Comparison of ENCODE assay signal across 8 cellular contexts in genomic region chr19:58399903-58400637, GRCh38. TPM values are rescaled to one million over a fixed set of nuclear protein-coding genes. Genes with fewer than 3 reads are reported as not detected.
A peak's percentile ranks its signal among the peaks of the same experiment; 100 is the strongest.
DNase-seq lines count a peak whose midpoint lies in the region; ATAC-seq and TF ChIP-seq lines count a peak whose summit lies in the region.

No MANE protein-coding gene starts in this region.

- H3K4me3 Mint-ChIP-seq in activated CD8-positive, alpha-beta T cell treated with anti-CD3 and anti-CD28 coated beads, Interleukin-2, amount 10 ng/mL, durations not matched to agents 7 days and 5 days, result peak overlapping the region; percentile 45
- H3K4me3 Mint-ChIP-seq in activated CD8-positive, alpha-beta T cell treated with anti-CD3 and anti-CD28 coated beads for 36 hours, result no peak overlapping the region

- DNase-seq in activated CD8-positive, alpha-beta T cell treated with anti-CD3 and anti-CD28 coated beads, Interleukin-2, amount 10 ng/mL, durations not matched to agents 7 days and 5 days, result no peak
- no peak for DNase-seq in activated CD8-positive, alpha-beta T cell treated with anti-CD3 and anti-CD28 coated beads for 36 hours
- peak; percentile 12 for DNase-seq in T1000 (lab: John Stamatoyannopoulos, UW)
- no peak for DNase-seq in MV-4-11 (lab: John Stamatoyannopoulos, UW)
- no peak for DNase-seq in NCI-H2171 treated with DMSO at 0.1 percent for 48 hours (lab: John Stamatoyannopoulos, UW)

- no peak overlapping the region for H3K27ac ChIP-seq in subcutaneous abdominal adipose tissue (ENCODE audit: low read depth, low read length)

- no peak overlapping the region for H3K9ac ChIP-seq in iPS-15b (ENCODE audit: low read depth, low read length)
- peak overlapping the region in 3 of 5 donors; percentile 57 to 60 (median 59) for H3K9ac ChIP-seq in subcutaneous abdominal adipose tissue (ENCODE audit: low read length in 5 of 5)

- H3K27me3 Mint-ChIP-seq in activated CD8-positive, alpha-beta T cell treated with anti-CD3 and anti-CD28 coated beads, Interleukin-2, amount 10 ng/mL, durations not matched to agents 7 days and 5 days (ENCODE audit: low read depth), result no peaks in the 10 kb centered on the region
- H3K27me3 Mint-ChIP-seq in activated CD8-positive, alpha-beta T cell treated with anti-CD3 and anti-CD28 coated beads for 36 hours, result no peaks in the 10 kb centered on the region

- H3K27me3 ChIP-seq in iPS-15b (ENCODE audit: control insufficient read depth, insufficient read depth, low read length) (peaks cover 20% of the 10 kb centered on the region), subcutaneous abdominal adipose tissue (ENCODE audit: control insufficient read depth in 5 of 5, insufficient read depth in 4 of 5, low read length in 5 of 5) (peaks cover 20 to 30% (median 25%) of the 10 kb centered on the region in 5 donors)

- POLR2A ChIA-PET in activated CD8-positive, alpha-beta T cell treated with anti-CD3 and anti-CD28 coated beads, Interleukin-2, amount 10 ng/mL, durations not matched to agents 7 days and 5 days (lab: Charles Lee), result no interaction called here
- POLR2A ChIA-PET in activated CD8-positive, alpha-beta T cell treated with anti-CD3 and anti-CD28 coated beads for 36 hours (lab: Charles Lee), result interaction anchor here (7.2 kb wide), 1 partner anchor 13 kb away, joined by 45 read pairs; the partner anchor contains the start of gene RPS5

- H3K36me3 ChIP-seq in iPS-15b (ENCODE audit: control insufficient read depth, insufficient read depth, low read length), result no peaks in the 10 kb centered on the region
- H3K36me3 ChIP-seq in subcutaneous abdominal adipose tissue (ENCODE audit: control insufficient read depth in 5 of 5, insufficient read depth in 5 of 5, low read length in 5 of 5), result peaks cover 0 to 3% (median 2%) of the 10 kb centered on the region in 5 donors

- intact Hi-C loops in activated CD8-positive, alpha-beta T cell treated with anti-CD3 and anti-CD28 coated beads for 36 hours (cut with micrococcal nuclease), result no loop called here

- no peak for ATAC-seq in activated CD8-positive, alpha-beta T cell treated with anti-CD3 and anti-CD28 coated beads, Interleukin-2, amount 10 ng/mL, durations not matched to agents 7 days and 5 days
- no peak for ATAC-seq in activated CD8-positive, alpha-beta T cell treated with anti-CD3 and anti-CD28 coated beads for 36 hours
- ATAC-seq in HG03378 (IDR thresholded peaks at IDR 0.05; ENCODE audit: unreplicated experiment), result no peak

- H3K4me1 ChIP-seq in iPS-15b (ENCODE audit: control insufficient read depth, insufficient read depth, low read length) (peaks cover 2% of the 10 kb centered on the region), subcutaneous abdominal adipose tissue (ENCODE audit: control insufficient read depth in 5 of 5, insufficient read depth in 5 of 5, low read length in 5 of 5) (peaks cover 3 to 26% (median 23%) of the 10 kb centered on the region in 5 donors)

- no peaks in the 10 kb centered on the region for H3K9me3 Mint-ChIP-seq in activated CD8-positive, alpha-beta T cell treated with anti-CD3 and anti-CD28 coated beads, Interleukin-2, amount 10 ng/mL, durations not matched to agents 7 days and 5 days (ENCODE audit: insufficient read depth)
- no peaks in the 10 kb centered on the region for H3K9me3 Mint-ChIP-seq in activated CD8-positive, alpha-beta T cell treated with anti-CD3 and anti-CD28 coated beads for 36 hours

- TF ChIP-seq CTCF in activated CD8-positive, alpha-beta T cell treated with anti-CD3 and anti-CD28 coated beads for 36 hours (IDR thresholded peaks at IDR 0.05), result no peak

- H3K4me3 ChIP-seq in iPS-15b (ENCODE audit: low read depth, low read length), result peak overlapping the region; percentile 74
- peak overlapping the region in 4 of 5 donors; percentile 64 to 85 (median 80) for H3K4me3 ChIP-seq in subcutaneous abdominal adipose tissue (ENCODE audit: low read depth in 1 of 5, low read length in 5 of 5)

- no peaks in the 10 kb centered on the region for H3K9me3 ChIP-seq in iPS-15b (ENCODE audit: control insufficient read depth, insufficient read depth, low read length)
- no peaks in the 10 kb centered on the region for H3K9me3 ChIP-seq in subcutaneous abdominal adipose tissue (ENCODE audit: control insufficient read depth in 5 of 5, low read length in 5 of 5)

- peaks cover 5% of the 10 kb centered on the region for H3K36me3 Mint-ChIP-seq in activated CD8-positive, alpha-beta T cell treated with anti-CD3 and anti-CD28 coated beads, Interleukin-2, amount 10 ng/mL, durations not matched to agents 7 days and 5 days (ENCODE audit: low read depth)
- peaks cover 5% of the 10 kb centered on the region for H3K36me3 Mint-ChIP-seq in activated CD8-positive, alpha-beta T cell treated with anti-CD3 and anti-CD28 coated beads for 36 hours (ENCODE audit: low read depth)

- CTCF ChIA-PET in activated CD8-positive, alpha-beta T cell treated with anti-CD3 and anti-CD28 coated beads, Interleukin-2, amount 10 ng/mL, durations not matched to agents 7 days and 5 days (lab: Charles Lee), result interaction anchor here (0.7 kb wide), 1 partner anchor 53 kb away, joined by 3 read pairs; no protein-coding TSS in a partner anchor
- CTCF ChIA-PET in activated CD8-positive, alpha-beta T cell treated with anti-CD3 and anti-CD28 coated beads for 36 hours (lab: Charles Lee), result no interaction called here

- H3K4me1 Mint-ChIP-seq in activated CD8-positive, alpha-beta T cell treated with anti-CD3 and anti-CD28 coated beads, Interleukin-2, amount 10 ng/mL, durations not matched to agents 7 days and 5 days (ENCODE audit: low read depth), result peaks cover 30% of the 10 kb centered on the region
- peaks cover 18% of the 10 kb centered on the region for H3K4me1 Mint-ChIP-seq in activated CD8-positive, alpha-beta T cell treated with anti-CD3 and anti-CD28 coated beads for 36 hours (ENCODE audit: low read depth)

- no peak overlapping the region for H3K27ac Mint-ChIP-seq in activated CD8-positive, alpha-beta T cell treated with anti-CD3 and anti-CD28 coated beads, Interleukin-2, amount 10 ng/mL, durations not matched to agents 7 days and 5 days
- H3K27ac Mint-ChIP-seq in activated CD8-positive, alpha-beta T cell treated with anti-CD3 and anti-CD28 coated beads for 36 hours, result no peak overlapping the region

RNA-seq across cellular contexts. Expression of gene RNF225, which starts 4.6 kb away (rescaled TPM):
- total RNA-seq in activated CD8-positive, alpha-beta T cell treated with anti-CD3 and anti-CD28 coated beads, Interleukin-2, amount 10 ng/mL, durations not matched to agents 7 days and 5 days, result under 1 TPM; 0.84 to 0.99 TPM
- total RNA-seq in activated CD8-positive, alpha-beta T cell treated with anti-CD3 and anti-CD28 coated beads for 36 hours, result 1 to 10 TPM in 1 of 2 experiments, under 1 TPM in 1; 0.81 to 1.1 TPM

RNA-seq across cellular contexts. Expression of gene ZNF584, which starts 8.4 kb away (rescaled TPM):
- total RNA-seq in activated CD8-positive, alpha-beta T cell treated with anti-CD3 and anti-CD28 coated beads, Interleukin-2, amount 10 ng/mL, durations not matched to agents 7 days and 5 days, result 10 to 100 TPM in 1 of 2 experiments, 1 to 10 TPM in 1; 9.4 to 11.5 TPM
- 10 to 100 TPM; 12.0 to 14.3 TPM for total RNA-seq in activated CD8-positive, alpha-beta T cell treated with anti-CD3 and anti-CD28 coated beads for 36 hours

RNA-seq across cellular contexts. Expression of gene RPS5, which starts 13.0 kb away (rescaled TPM):
- total RNA-seq in activated CD8-positive, alpha-beta T cell treated with anti-CD3 and anti-CD28 coated beads, Interleukin-2, amount 10 ng/mL, durations not matched to agents 7 days and 5 days, result 1,000 to 10,000 TPM; 1,111 to 1,173 TPM
- total RNA-seq in activated CD8-positive, alpha-beta T cell treated with anti-CD3 and anti-CD28 coated beads for 36 hours, result 1,000 to 10,000 TPM; 1,906 to 1,936 TPM

RNA-seq across cellular contexts. Expression of gene ZNF837, which starts 19.2 kb away (rescaled TPM):
- total RNA-seq in activated CD8-positive, alpha-beta T cell treated with anti-CD3 and anti-CD28 coated beads, Interleukin-2, amount 10 ng/mL, durations not matched to agents 7 days and 5 days, result 1 to 10 TPM; 1.3 to 1.5 TPM
- total RNA-seq in activated CD8-positive, alpha-beta T cell treated with anti-CD3 and anti-CD28 coated beads for 36 hours, result 1 to 10 TPM; 1.5 to 1.6 TPM

RNA-seq across cellular contexts. Expression of gene ZNF497, which starts 37.5 kb away (rescaled TPM):
- 1 to 10 TPM; 1.5 to 1.7 TPM for total RNA-seq in activated CD8-positive, alpha-beta T cell treated with anti-CD3 and anti-CD28 coated beads, Interleukin-2, amount 10 ng/mL, durations not matched to agents 7 days and 5 days
- 1 to 10 TPM; 1.3 to 1.6 TPM for total RNA-seq in activated CD8-positive, alpha-beta T cell treated with anti-CD3 and anti-CD28 coated beads for 36 hours
